ENCODE assay signal across 8 cellular contexts in the genomic region with DNA sequence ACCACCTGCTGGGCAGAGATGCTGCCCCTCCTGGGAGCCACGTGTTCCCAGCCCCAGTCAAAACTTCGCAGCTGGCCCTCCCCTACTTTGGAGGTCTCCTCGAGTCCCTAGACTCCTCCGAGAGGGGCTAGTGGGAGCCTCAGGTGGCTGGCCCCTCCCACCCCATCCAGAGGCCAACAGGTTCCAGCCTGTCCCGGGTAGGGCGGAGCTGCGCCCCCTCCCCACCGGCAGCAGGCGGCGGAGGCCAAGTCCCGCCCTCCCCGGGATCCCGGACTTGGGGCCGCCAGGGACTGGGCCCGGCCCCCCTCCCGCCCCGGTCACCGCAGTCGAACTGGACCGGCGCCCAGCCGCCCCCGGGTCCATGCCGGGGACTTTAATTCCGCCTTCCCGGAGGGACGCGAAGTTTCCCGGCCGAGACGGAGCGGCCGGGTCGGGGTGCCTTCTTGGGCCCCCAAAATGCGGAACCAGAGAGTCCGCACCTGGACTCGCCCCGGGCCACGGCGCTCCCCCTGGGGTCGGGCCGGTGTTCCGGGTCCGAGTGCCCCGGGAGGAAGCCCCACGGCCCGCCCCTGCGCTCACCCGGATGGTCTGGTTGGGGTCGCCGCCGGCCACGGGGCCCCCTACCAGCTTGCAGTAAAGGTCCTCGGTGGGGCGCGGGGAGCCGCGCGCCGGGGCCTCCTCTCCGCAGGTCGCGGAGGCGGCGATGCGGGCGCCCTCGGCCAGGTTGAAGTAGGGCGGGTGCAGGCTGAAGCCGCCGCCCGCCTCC. TPM values are rescaled to one million over a fixed set of nuclear protein-coding genes. Genes with fewer than 3 reads are reported as not detected.
DNase-seq lines count a peak whose midpoint lies in the region; ATAC-seq and TF ChIP-seq lines count a peak whose summit lies in the region.

No MANE protein-coding gene starts in this region.

- intact Hi-C loops in left cardiac atrium (cut with DNase I) (loop anchor here in 1 of 2 donors (10.0 kb wide), 1 partner anchor 182 kb away; the partner anchor contains the start of gene MTG2), gastrocnemius medialis (cut with DNase I; ENCODE audit: low total_unique reads) (loop anchor here (2.0 kb wide), 1 partner anchor 14 kb away; no protein-coding TSS in a partner anchor)

- DNase-seq in NCI-H82 (lab: John Stamatoyannopoulos, UW): peak; percentile 73
- DNase-seq in NCI-H82 treated with DMSO at 0.1 percent for 48 hours (lab: John Stamatoyannopoulos, UW; ENCODE audit: unreplicated experiment): no peak
- no peak for DNase-seq in T-helper 17 cell
- DNase-seq in left cardiac atrium: peak; percentile 58
- peak in 1 of 2 donors; percentile 16 for DNase-seq in gastrocnemius medialis
- no peak for DNase-seq in DMS153 (lab: John Stamatoyannopoulos, UW)
- no peak for DNase-seq in GM19240 (ENCODE audit: insufficient read length, low spot score)

- peak overlapping the region; percentile 56 to 66 (median 60) for H3K4me3 ChIP-seq in gastrocnemius medialis

- no peaks in the 10 kb centered on the region for H3K36me3 Mint-ChIP-seq in T-helper 17 cell (ENCODE audit: low read depth)

- in situ Hi-C loops in gastrocnemius medialis (cut with MboI; ENCODE audit: low sequenced_read_pairs in 4 of 4): no loop called here

- H3K27me3 ChIP-seq in gastrocnemius medialis: no peaks in the 10 kb centered on the region

- peaks cover 6% of the 10 kb centered on the region for H3K4me1 Mint-ChIP-seq in T-helper 17 cell

- H3K4me1 ChIP-seq in gastrocnemius medialis: peaks cover 56 to 72% of the 10 kb centered on the region in 2 donors

- peak overlapping the region; percentile 87 to 90 (median 90) for H3K27ac ChIP-seq in gastrocnemius medialis

- no peak for TF ChIP-seq POLR2A in gastrocnemius medialis (IDR thresholded peaks at IDR 0.05)

- peaks cover 32% of the 10 kb centered on the region for H3K27me3 Mint-ChIP-seq in T-helper 17 cell

- peak overlapping the region; percentile 47 for H3K4me3 Mint-ChIP-seq in T-helper 17 cell

- H3K36me3 ChIP-seq in gastrocnemius medialis: no peaks in the 10 kb centered on the region

- no peak for TF ChIP-seq CTCF in gastrocnemius medialis (IDR thresholded peaks at IDR 0.05 in 4 of 5, conservative IDR thresholded peaks at IDR 0.05 in 1 of 5)

- ATAC-seq in T-helper 17 cell (no peak), left cardiac atrium (peak; percentile 14 to 24), gastrocnemius medialis (peak in 1 of 2 donors; percentile 2), GM21619 (IDR thresholded peaks at IDR 0.05; ENCODE audit: unreplicated experiment) (no peak)

- no peak overlapping the region for H3K27ac Mint-ChIP-seq in T-helper 17 cell

- H3K9me3 ChIP-seq in T-helper 17 cell (ENCODE audit: control insufficient read depth, low read length, poor library complexity, severe bottlenecking) (no peaks in the 10 kb centered on the region), gastrocnemius medialis (no peaks in the 10 kb centered on the region)

RNA-seq across cellular contexts. Expression of gene LAMA5, which starts 0.6 kb away (rescaled TPM):
- total RNA-seq in T-helper 17 cell: under 1 TPM; 0.50 to 0.72 TPM
- total RNA-seq in left cardiac atrium: 100 to 1,000 TPM in 1 of 2 donors, 10 to 100 TPM in 1; 70.4 to 113 TPM
- 10 to 100 TPM; 13.0 to 35.8 (median 22.7) TPM for total RNA-seq in gastrocnemius medialis

RNA-seq across cellular contexts. Expression of gene RPS21, which starts 20.4 kb away (rescaled TPM):
- total RNA-seq in T-helper 17 cell (1,000 to 10,000 TPM; 2,821 to 2,836 TPM), left cardiac atrium (100 to 1,000 TPM; 733 to 750 TPM), gastrocnemius medialis (1,000 to 10,000 TPM; 1,167 to 4,037 (median 2,295) TPM)

RNA-seq across cellular contexts. Expression of gene CABLES2, which starts 40.5 kb away (rescaled TPM):
- total RNA-seq in T-helper 17 cell: 1 to 10 TPM; 4.5 to 5.6 TPM
- 10 to 100 TPM; 20.6 to 25.3 TPM for total RNA-seq in left cardiac atrium
- 1 to 10 TPM; 3.6 to 9.3 (median 4.2) TPM for total RNA-seq in gastrocnemius medialis

Comparison
In these comparisons a context has a peak if more than half of its experiments do, and no peak if none do; other contexts are left out.
1. DNase-seq: peak in NCI-H82 (single experiment) and left cardiac atrium (single experiment); none in NCI-H82 treated with DMSO at 0.1 percent for 48 hours (single experiment), T-helper 17 cell (0 of 3), DMS153 (single experiment) and GM19240 (single experiment).
2. ATAC-seq: peak in left cardiac atrium (2 of 2); none in T-helper 17 cell (single experiment) and GM21619 (single experiment).
3. RNA of gene LAMA5, which starts 0.6 kb away (total RNA-seq): 70.4 to 113 TPM in left cardiac atrium and 13.0 to 35.8 TPM in gastrocnemius medialis; 0.50 to 0.72 TPM in T-helper 17 cell; every median in the first group is over 4 times any median in the second.